Comparison of ENCODE assay signal across 15 cellular contexts in the genomic region with DNA sequence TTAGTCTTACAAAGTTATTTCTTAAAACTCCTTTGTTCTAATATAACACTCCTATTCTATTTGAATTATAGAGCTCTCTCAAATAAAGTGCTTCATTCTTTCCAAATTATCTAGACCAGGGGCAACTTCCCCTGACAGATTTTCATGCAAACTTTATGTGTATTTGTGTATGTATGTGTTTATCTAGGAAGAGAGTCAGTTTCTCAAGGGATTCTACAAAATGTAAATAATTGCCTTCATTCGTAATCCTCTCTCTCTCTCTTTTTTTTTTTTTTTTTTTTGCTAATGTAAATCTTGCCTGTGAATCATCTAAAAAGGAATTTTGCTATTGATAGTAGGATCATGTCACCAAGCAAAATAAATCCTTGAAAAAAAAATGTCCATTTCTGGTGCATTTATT. TPM values are rescaled to one million over a fixed set of nuclear protein-coding genes. Genes with fewer than 3 reads are reported as not detected.
DNase-seq lines count a peak whose midpoint lies in the region; ATAC-seq and TF ChIP-seq lines count a peak whose summit lies in the region.
"Had no signal": no experiment of that assay in that cellular context is flagged by ENCODE, and none has a peak within 500 bp of the region (broad histone marks: within the 10 kb centered on the region; RNA-seq: fewer than 3 reads in every experiment).

No MANE protein-coding gene starts in this region.

- no peaks in the 10 kb centered on the region for H3K9me2 ChIP-seq in PC-3 (replicated peaks; ENCODE audit: low read length)
- H3K9me2 ChIP-seq in hepatocyte (replicated peaks; ENCODE audit: insufficient read depth), result no peaks in the 10 kb centered on the region

- H3K27me3 ChIP-seq in AG04450 (ENCODE audit: control insufficient read depth, insufficient read depth, low read length), result no peaks in the 10 kb centered on the region
- H3K27me3 ChIP-seq in PC-3 (ENCODE audit: low read length), result no peaks in the 10 kb centered on the region
- no peaks in the 10 kb centered on the region for H3K27me3 ChIP-seq in hepatocyte
- H3K27me3 ChIP-seq in tibial nerve, result no peaks in the 10 kb centered on the region

- TF ChIP-seq CTCF in AG04450 (IDR thresholded peaks at IDR 0.05; ENCODE audit: low read depth, low read length) (no peak), PC-3 (conservative IDR thresholded peaks at IDR 0.05; ENCODE audit: low read depth, low read length) (no peak), choroid plexus epithelial cell (conservative IDR thresholded peaks at IDR 0.05; ENCODE audit: low read depth, low read length) (no peak), hepatocyte (IDR thresholded peaks at IDR 0.05; ENCODE audit: poor library complexity) (no peak), tibial nerve (IDR thresholded peaks at IDR 0.05) (no peak)
- no peak for TF ChIP-seq CTCF in activated CD8-positive, alpha-beta T cell treated with anti-CD3 and anti-CD28 coated beads for 36 hours (IDR thresholded peaks at IDR 0.05)

- no peak overlapping the region for H3K4me3 ChIP-seq in AG04450 (ENCODE audit: low read depth, low read length)
- H3K4me3 ChIP-seq in PC-3 (ENCODE audit: low read length), result no peak overlapping the region
- H3K4me3 ChIP-seq in choroid plexus epithelial cell (ENCODE audit: low read depth, low read length), result no peak overlapping the region
- no peak overlapping the region for H3K4me3 ChIP-seq in hepatocyte
- no peak overlapping the region for H3K4me3 ChIP-seq in tibial nerve

- no peak overlapping the region for H3K4me3 Mint-ChIP-seq in activated CD8-positive, alpha-beta T cell treated with anti-CD3 and anti-CD28 coated beads for 36 hours

- H3K79me2 ChIP-seq in PC-3 (ENCODE audit: low read length) (no peaks in the 10 kb centered on the region), hepatocyte (no peaks in the 10 kb centered on the region)

- CTCF ChIA-PET in AG04450 (lab: Charles Lee) (interaction anchor here (0.6 kb wide), 2 partner anchors 271 to 1177 kb away, joined by 3 read pairs; no protein-coding TSS in a partner anchor), PC-3 (lab: Charles Lee) (interaction anchor here (0.6 kb wide), 1 partner anchor 91 kb away, joined by 3 read pairs; no protein-coding TSS in a partner anchor)
- CTCF ChIA-PET in activated CD8-positive, alpha-beta T cell treated with anti-CD3 and anti-CD28 coated beads for 36 hours (lab: Charles Lee), result no interaction called here

- ATAC-seq in PC-3, result peak; percentile 22; the same call in 1 of the 2 replicates
- ATAC-seq in GM21737 (IDR thresholded peaks at IDR 0.05; ENCODE audit: unreplicated experiment), result no peak
- no peak for ATAC-seq in activated CD8-positive, alpha-beta T cell treated with anti-CD3 and anti-CD28 coated beads for 36 hours

- H3K9me3 ChIP-seq in AG04450 (ENCODE audit: control insufficient read depth, insufficient read depth, low read length) (no peaks in the 10 kb centered on the region), PC-3 (ENCODE audit: low read length) (no peaks in the 10 kb centered on the region), hepatocyte (ENCODE audit: low read depth) (no peaks in the 10 kb centered on the region), tibial nerve (no peaks in the 10 kb centered on the region)

- H3K36me3 Mint-ChIP-seq in activated CD8-positive, alpha-beta T cell treated with anti-CD3 and anti-CD28 coated beads for 36 hours (ENCODE audit: low read depth), result no peaks in the 10 kb centered on the region

- H3K4me1 ChIP-seq in PC-3 (ENCODE audit: insufficient read depth, low read length) (peaks cover 11% of the 10 kb centered on the region), hepatocyte (ENCODE audit: insufficient read depth) (no peaks in the 10 kb centered on the region), tibial nerve (no peaks in the 10 kb centered on the region)

- POLR2A ChIA-PET in AG04450 (lab: Yijun Ruan, JAX), result interaction anchor here (0.7 kb wide), 4 partner anchors 42 to 844 kb away, joined by 3 to 10 read pairs (median 4); no protein-coding TSS in a partner anchor
- POLR2A ChIA-PET in PC-3 (lab: Charles Lee; ENCODE audit: unreplicated experiment), result interaction anchor here (0.6 kb wide), 1 partner anchor 251 kb away, joined by 10 read pairs; no protein-coding TSS in a partner anchor
- POLR2A ChIA-PET in activated CD8-positive, alpha-beta T cell treated with anti-CD3 and anti-CD28 coated beads for 36 hours (lab: Charles Lee), result interaction anchor here (0.6 kb wide), 1 partner anchor 117 kb away, joined by 3 read pairs; no protein-coding TSS in a partner anchor

- H2AFZ ChIP-seq in PC-3 (ENCODE audit: low read length) (no peak overlapping the region), hepatocyte (no peak overlapping the region)

- intact Hi-C loops in PC-3 (cut with micrococcal nuclease), result no loop called here
- intact Hi-C loops in activated CD8-positive, alpha-beta T cell treated with anti-CD3 and anti-CD28 coated beads for 36 hours (cut with micrococcal nuclease), result no loop called here

- H3K27ac ChIP-seq in AG04450 (ENCODE audit: low read depth, low read length) (no peak overlapping the region), PC-3 (ENCODE audit: low read length) (peak overlapping the region; percentile 20; the same call in 1 of the 2 replicates), hepatocyte (peak overlapping the region; percentile 3), tibial nerve (no peak overlapping the region)

- no peak overlapping the region for H3K9ac ChIP-seq in PC-3 (ENCODE audit: low read length)

- WGBS in hepatocyte (ENCODE audit: low lambda C conversion rate, missing lambda C conversion rate), result 36% methylated on average over 1 of the region's 1 CpG
- 56 to 57% methylated on average over 1 of the region's 1 CpG for WGBS in tibial nerve, 2 donors

- no peak for TF ChIP-seq EP300 in tibial nerve (IDR thresholded peaks at IDR 0.05)

- DNase-seq in AG04450 (ENCODE audit: low read depth, low spot score), result peak; percentile 26
- peak; percentile 46 for DNase-seq in PC-3
- peak; percentile 22 for DNase-seq in choroid plexus epithelial cell (ENCODE audit: low read depth)
- no peak for DNase-seq in hepatocyte (ENCODE audit: low spot score)
- DNase-seq in activated CD8-positive, alpha-beta T cell treated with anti-CD3 and anti-CD28 coated beads for 36 hours, result no peak
- no peak for DNase-seq in amygdala (lab: John Stamatoyannopoulos, UW)
- no peak for DNase-seq in tibial nerve (ENCODE audit: low spot score in 2 of 2)
- DNase-seq: DMS79, MV-4-11, NCI-H1417 treated with DMSO at 0.1 percent for 48 hours, NCI-H2029, NCI-H2171 treated with DMSO at 0.1 percent for 48 hours, NCI-H510A treated with DMSO at 0.1 percent for 48 hours, SHP77 treated with DMSO at 0.1 percent for 48 hours had no signal

- H3K27me3 Mint-ChIP-seq in activated CD8-positive, alpha-beta T cell treated with anti-CD3 and anti-CD28 coated beads for 36 hours, result no peaks in the 10 kb centered on the region

- no TSS peak for BruUV-seq in PC-3 (replicated peaks; lab: Mats Ljungman, UMichigan)

- H3K9me3 Mint-ChIP-seq in activated CD8-positive, alpha-beta T cell treated with anti-CD3 and anti-CD28 coated beads for 36 hours, result no peaks in the 10 kb centered on the region

- no peaks in the 10 kb centered on the region for H3F3A ChIP-seq in PC-3 (ENCODE audit: low read length, unreplicated experiment)

- H3K27ac Mint-ChIP-seq in activated CD8-positive, alpha-beta T cell treated with anti-CD3 and anti-CD28 coated beads for 36 hours, result no peak overlapping the region

- H3K4me2 ChIP-seq in PC-3 (ENCODE audit: low read length) (peak overlapping the region; percentile 11), hepatocyte (peak overlapping the region; percentile 28)

- H4K20me1 ChIP-seq in PC-3 (ENCODE audit: low read length), result no peaks in the 10 kb centered on the region
- H4K20me1 ChIP-seq in hepatocyte (ENCODE audit: insufficient read depth, poor library complexity, severe bottlenecking), result no peaks in the 10 kb centered on the region

- H3K4me1 Mint-ChIP-seq in activated CD8-positive, alpha-beta T cell treated with anti-CD3 and anti-CD28 coated beads for 36 hours (ENCODE audit: low read depth), result no peaks in the 10 kb centered on the region

- H3K36me3 ChIP-seq in PC-3 (ENCODE audit: low read depth, low read length) (no peaks in the 10 kb centered on the region), hepatocyte (replicated peaks; ENCODE audit: insufficient read depth, low read depth) (no peaks in the 10 kb centered on the region), tibial nerve (no peaks in the 10 kb centered on the region)

- TF ChIP-seq POLR2A in tibial nerve (IDR thresholded peaks at IDR 0.05), result no peak

RNA-seq across cellular contexts. Expression of gene RBPJ, which starts 38.9 kb away (rescaled TPM):
- polyA plus RNA-seq in AG04450 (2011; rRNA removed) (169 and 218 TPM in 2 replicates), hepatocyte (73.7 and 80.2 TPM in 2 replicates)
- polyA minus RNA-seq in AG04450 (2011; rRNA and poly(A)+ RNA removed), result 154 and 183 TPM in 2 replicates
- total RNA-seq in PC-3 (2014; rRNA removed) (31.5 and 39.1 TPM in 2 replicates), hepatocyte (54.8 and 74.5 TPM in 2 replicates), tibial nerve (10 to 100 TPM; 67.1 to 80.2 (median 76.5) TPM)
- total RNA-seq in activated CD8-positive, alpha-beta T cell treated with anti-CD3 and anti-CD28 coated beads for 36 hours, result 100 to 1,000 TPM; 150 to 151 TPM

Comparison
In these comparisons a context has a peak if more than half of its experiments do, and no peak if none do; other contexts are left out.
1. DNase-seq: peak in AG04450 (single experiment), PC-3 (single experiment) and choroid plexus epithelial cell (single experiment); none in hepatocyte (single experiment), activated CD8-positive, alpha-beta T cell treated with anti-CD3 and anti-CD28 coated beads for 36 hours (single experiment), amygdala (0 of 56) and tibial nerve (0 of 2).
2. H3K27ac ChIP-seq: peak in PC-3 (single experiment) and hepatocyte (single experiment); none in AG04450 (single experiment) and tibial nerve (0 of 4).